Comparison of ENCODE assay signal across 8 cellular contexts in the genomic region with DNA sequence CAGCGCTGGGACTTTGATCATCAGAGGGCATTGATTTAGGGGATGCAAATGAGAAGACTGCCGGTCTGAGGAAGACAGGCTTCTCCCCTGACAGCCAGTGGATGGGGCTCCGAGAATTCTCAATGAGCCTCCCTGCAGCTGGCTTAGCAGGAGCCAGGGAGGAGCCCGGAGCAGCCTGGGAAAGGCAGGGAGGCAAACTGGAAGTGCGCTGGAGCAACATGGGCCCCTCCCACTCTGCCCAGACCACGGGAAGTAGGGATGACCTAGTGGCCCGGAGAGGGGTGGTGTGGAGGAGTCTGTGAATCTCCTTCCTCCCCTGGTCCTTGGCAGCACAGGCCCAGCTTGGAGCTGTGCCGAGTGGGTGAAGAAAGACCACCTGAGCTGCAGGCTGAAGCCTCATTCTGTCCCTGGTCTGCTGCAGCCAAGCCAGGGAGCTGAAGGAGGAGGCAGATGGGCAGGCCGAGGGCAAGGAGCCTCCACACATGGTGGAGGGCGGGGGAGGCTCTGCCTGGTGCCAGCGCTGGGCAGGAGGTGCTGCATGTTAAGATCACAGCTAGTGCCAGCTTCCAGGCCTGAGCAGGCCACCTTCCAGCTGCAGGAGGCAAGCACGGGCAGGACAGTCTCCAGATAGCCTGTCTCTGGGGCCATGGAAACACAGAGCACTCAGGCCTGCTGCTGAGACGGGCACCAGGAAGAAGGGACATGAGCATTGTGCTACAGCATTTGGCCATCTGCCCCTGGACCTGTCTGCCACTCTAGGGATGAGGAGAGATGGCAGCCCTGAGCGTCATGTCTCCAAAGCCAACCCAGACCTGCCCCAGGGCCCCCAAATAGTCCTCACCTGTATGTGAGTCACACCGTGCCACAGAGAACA. TPM values are rescaled to one million over a fixed set of nuclear protein-coding genes. Genes with fewer than 3 reads are reported as not detected.
DNase-seq lines count a peak whose midpoint lies in the region; ATAC-seq and TF ChIP-seq lines count a peak whose summit lies in the region.

No MANE protein-coding gene starts in this region.

- H3K9me3 Mint-ChIP-seq in natural killer cell = no peaks in the 10 kb centered on the region

- no peak overlapping the region for H3K4me3 Mint-ChIP-seq in natural killer cell

- H3K27me3 Mint-ChIP-seq in natural killer cell (ENCODE audit: low read depth in 2 of 2) = no peaks in the 10 kb centered on the region

- no peaks in the 10 kb centered on the region for H3K9me3 ChIP-seq in RWPE2 (ENCODE audit: severe bottlenecking)

- peak overlapping the region; percentile 7 for H3K4me3 ChIP-seq in RWPE2 (ENCODE audit: severe bottlenecking)

- H3K4me1 ChIP-seq in RWPE2 (ENCODE audit: insufficient read depth, poor library complexity, severe bottlenecking) = peaks cover 49% of the 10 kb centered on the region

- H3K36me3 ChIP-seq in RWPE2 (ENCODE audit: low read depth) = 0 out of 2 replicates have a peak, but pooled peaks cover 4% of the 10 kb centered on the region

- intact Hi-C loops in natural killer cell (cut with micrococcal nuclease) = no loop called here

- ATAC-seq in RWPE2 (ENCODE audit: low read depth) (peak; percentile 70), natural killer cell (no peak), HG02571 (IDR thresholded peaks at IDR 0.05; ENCODE audit: unreplicated experiment) (no peak), GM19397 (IDR thresholded peaks at IDR 0.05; ENCODE audit: unreplicated experiment) (no peak), GM19328 (IDR thresholded peaks at IDR 0.05; ENCODE audit: unreplicated experiment) (no peak)

- H3K27ac Mint-ChIP-seq in natural killer cell = no peak overlapping the region

- peaks cover 0 to 16% of the 10 kb centered on the region in 2 donors for H3K4me1 Mint-ChIP-seq in natural killer cell

- DNase-seq in GM03348 (ENCODE audit: low spot score) (peak; percentile 36), RWPE2 (ENCODE audit: low spot score) (peak; percentile 96), glomerular visceral epithelial cell (ENCODE audit: extremely low spot score) (peak; percentile 61), renal cortical epithelial cell (ENCODE audit: low read depth) (peak; percentile 34), natural killer cell (no peak)

- H3K36me3 Mint-ChIP-seq in natural killer cell = no peaks in the 10 kb centered on the region

- H3K27me3 ChIP-seq in RWPE2 (ENCODE audit: insufficient read depth, poor library complexity, severe bottlenecking) = no peaks in the 10 kb centered on the region

- H3K27ac ChIP-seq in RWPE2 (ENCODE audit: poor library complexity, severe bottlenecking) = peak overlapping the region; percentile 98

- TF ChIP-seq CTCF in RWPE2 (IDR thresholded peaks at IDR 0.05; ENCODE audit: poor library complexity, severe bottlenecking) = peak; percentile 15
- no peak for TF ChIP-seq CTCF in natural killer cell (IDR thresholded peaks at IDR 0.05)

RNA-seq across cellular contexts. Expression of a gene that starts 12.2 kb away (rescaled TPM):
- total RNA-seq in renal cortical epithelial cell (92.9 and 178 TPM in 2 replicates), natural killer cell (100 to 1,000 TPM in 1 of 3 donors, 10 to 100 TPM in 2; 83.1 to 114 (median 94.5) TPM)
